In genomic region chr5:172452398-172453205, GRCh38 we compare ENCODE assay signal across 8 cellular contexts. TPM values are rescaled to one million over a fixed set of nuclear protein-coding genes. Genes with fewer than 3 reads are reported as not detected.
A peak's percentile ranks its signal among the peaks of the same experiment; 100 is the strongest.
DNase-seq lines count a peak whose midpoint lies in the region; ATAC-seq and TF ChIP-seq lines count a peak whose summit lies in the region.

No MANE protein-coding gene starts in this region.

- CTCF ChIA-PET in Calu3 (lab: Charles Lee), result interaction anchor here (0.5 to 2.6 kb wide), 10 partner anchors 9 to 924 kb away, joined by 3 to 12 read pairs (median 4); no protein-coding TSS in a partner anchor

- intact Hi-C loops in Calu3 (cut with micrococcal nuclease; ENCODE audit: unreplicated experiment), result loop anchor here (1.0 to 2.0 kb wide), 2 partner anchors 14 to 32 kb away; no protein-coding TSS in a partner anchor

- TF ChIP-seq CTCF in Calu3 (IDR thresholded peaks at IDR 0.05; ENCODE audit: unreplicated experiment) (no peak), epithelial cell of proximal tubule (conservative IDR thresholded peaks at IDR 0.05; ENCODE audit: low read depth, low read length) (no peak)

- no peaks in the 10 kb centered on the region for H3K27me3 ChIP-seq in muscle layer of duodenum (ENCODE audit: low read depth, low read length)

- no peaks in the 10 kb centered on the region for H3K27me3 Mint-ChIP-seq in Calu3 (ENCODE audit: unreplicated experiment)

- BruUV-seq in Calu3 (replicated peaks; lab: Mats Ljungman, UMichigan), result TSS peak; percentile 45

- H3K4me3 ChIP-seq in epithelial cell of proximal tubule (ENCODE audit: low read depth, low read length) (peak overlapping the region; percentile 84), muscle layer of duodenum (ENCODE audit: low read depth in 1 of 2, low read length in 2 of 2) (peak overlapping the region; percentile 80)

- peak overlapping the region; percentile 89 for H3K4me3 Mint-ChIP-seq in Calu3 (ENCODE audit: low read depth, unreplicated experiment)

- no peaks in the 10 kb centered on the region for H3K9me3 Mint-ChIP-seq in Calu3 (ENCODE audit: low read depth, unreplicated experiment)

- DNase-seq in Calu3 (peak; percentile 30), RKO (ENCODE audit: low spot score) (peak; percentile 50), epithelial cell of proximal tubule (ENCODE audit: low read depth) (no peak), NCI-H2171 treated with DMSO at 0.1 percent for 48 hours (lab: John Stamatoyannopoulos, UW) (no peak), NCI-H526 treated with DMSO at 0.1 percent for 48 hours (lab: John Stamatoyannopoulos, UW) (no peak)

- no peak for ATAC-seq in HG02973 (IDR thresholded peaks at IDR 0.05; ENCODE audit: unreplicated experiment)
- ATAC-seq in HG03139 (IDR thresholded peaks at IDR 0.05; ENCODE audit: unreplicated experiment), result no peak

- peak overlapping the region; percentile 73 for H3K27ac Mint-ChIP-seq in Calu3 (ENCODE audit: unreplicated experiment)

- peaks cover 31% of the 10 kb centered on the region for H3K4me1 Mint-ChIP-seq in Calu3 (ENCODE audit: low read depth, unreplicated experiment)

- H3K27ac ChIP-seq in muscle layer of duodenum (ENCODE audit: low read length), result peak overlapping the region; percentile 73

- no peaks in the 10 kb centered on the region for H3K36me3 ChIP-seq in muscle layer of duodenum (ENCODE audit: control insufficient read depth in 1 of 2, insufficient read depth in 2 of 2, low read length in 2 of 2)

- peaks cover 20% of the 10 kb centered on the region for H3K36me3 Mint-ChIP-seq in Calu3 (ENCODE audit: insufficient read depth, unreplicated experiment)

- H3K9me3 ChIP-seq in muscle layer of duodenum (ENCODE audit: control insufficient read depth in 1 of 2, low read length in 2 of 2), result no peaks in the 10 kb centered on the region

- peaks cover 9 to 46% of the 10 kb centered on the region in 2 donors for H3K4me1 ChIP-seq in muscle layer of duodenum (ENCODE audit: control insufficient read depth in 1 of 2, insufficient read depth in 2 of 2, low read length in 2 of 2)

RNA-seq across cellular contexts. Expression of gene SH3PXD2B, which starts 1.7 kb away (rescaled TPM):
- total RNA-seq in Calu3 (2022) (20.1 and 25.6 TPM in 2 replicates), epithelial cell of proximal tubule (23.7 and 25.6 TPM in 2 replicates)

Comparison
In these comparisons a context has a peak if more than half of its experiments do, and no peak if none do; other contexts are left out.
1. DNase-seq: peak in Calu3 (single experiment) and RKO (single experiment); none in epithelial cell of proximal tubule (single experiment), NCI-H2171 treated with DMSO at 0.1 percent for 48 hours (single experiment) and NCI-H526 treated with DMSO at 0.1 percent for 48 hours (single experiment).